In genomic region chr17:79997004-79997673, GRCh38 we compare ENCODE assay signal across 8 cellular contexts. TPM values are rescaled to one million over a fixed set of nuclear protein-coding genes. Genes with fewer than 3 reads are reported as not detected.
A peak's percentile ranks its signal among the peaks of the same experiment; 100 is the strongest.
DNase-seq lines count a peak whose midpoint lies in the region; ATAC-seq and TF ChIP-seq lines count a peak whose summit lies in the region.

No MANE protein-coding gene starts in this region.

- peak overlapping the region; percentile 64 for H3K4me3 Mint-ChIP-seq in memory B cell

- no peaks in the 10 kb centered on the region for H3K9me3 Mint-ChIP-seq in memory B cell

- no peaks in the 10 kb centered on the region for H3K36me3 Mint-ChIP-seq in memory B cell

- ATAC-seq in left ventricle myocardium superior (no peak), memory B cell (ENCODE audit: low read depth) (peak; percentile 95), upper lobe of right lung (peak; percentile 85), GM18858 (IDR thresholded peaks at IDR 0.05; ENCODE audit: unreplicated experiment) (no peak), HG03432 (IDR thresholded peaks at IDR 0.05; ENCODE audit: unreplicated experiment) (no peak)

- H3K9me3 ChIP-seq in upper lobe of right lung: no peaks in the 10 kb centered on the region

- no peaks in the 10 kb centered on the region for H3K27me3 ChIP-seq in upper lobe of right lung

- H3K4me1 Mint-ChIP-seq in memory B cell: peaks cover 23% of the 10 kb centered on the region

- H3K27ac ChIP-seq in upper lobe of right lung: peak overlapping the region; percentile 47

- H3K27ac Mint-ChIP-seq in memory B cell: peak overlapping the region; percentile 90

- H3K36me3 ChIP-seq in upper lobe of right lung: no peaks in the 10 kb centered on the region

- H3K4me3 ChIP-seq in upper lobe of right lung: no peak overlapping the region

- peaks cover 1% of the 10 kb centered on the region for H3K27me3 Mint-ChIP-seq in memory B cell

- intact Hi-C loops in cardiac septum (cut with DNase I) (no loop called here), left ventricle myocardium superior (cut with micrococcal nuclease) (no loop called here), upper lobe of right lung (cut with DNase I) (no loop called here)

- DNase-seq in cardiac septum (ENCODE audit: low spot score): peak; percentile 83
- no peak for DNase-seq in left ventricle myocardium superior
- peak; percentile 50 for DNase-seq in activated T-cell treated with anti-CD3 and anti-CD28 coated beads for 4 hours
- DNase-seq in memory B cell (ENCODE audit: low spot score in 2 of 2): peak; percentile 41 to 75
- no peak for DNase-seq in upper lobe of right lung
- no peak for DNase-seq in cerebellar cortex (ENCODE audit: low spot score)

- no peak for TF ChIP-seq CTCF in upper lobe of right lung (IDR thresholded peaks at IDR 0.05)

- peaks cover 29% of the 10 kb centered on the region for H3K4me1 ChIP-seq in upper lobe of right lung

RNA-seq across cellular contexts. Expression of gene TBC1D16, which starts 38.5 kb away (rescaled TPM):
- total RNA-seq in cardiac septum: 17.1 TPM
- 13.1 TPM for total RNA-seq in left ventricle myocardium superior
- total RNA-seq in upper lobe of right lung: 21.7 TPM

RNA-seq across cellular contexts. Expression of gene CCDC40, which starts 39.3 kb away (rescaled TPM):
- total RNA-seq in cardiac septum: 9.0 TPM
- total RNA-seq in left ventricle myocardium superior: 5.8 TPM
- total RNA-seq in upper lobe of right lung: 3.5 TPM

Comparison
In these comparisons a context has a peak if more than half of its experiments do, and no peak if none do; other contexts are left out.
1. DNase-seq: peak in cardiac septum (single experiment), activated T-cell treated with anti-CD3 and anti-CD28 coated beads for 4 hours (single experiment) and memory B cell (2 of 2); none in left ventricle myocardium superior (single experiment), upper lobe of right lung (single experiment) and cerebellar cortex (single experiment).
2. ATAC-seq: peak in memory B cell (single experiment) and upper lobe of right lung (single experiment); none in left ventricle myocardium superior (single experiment), GM18858 (single experiment) and HG03432 (single experiment).